ENCODE assay signal across 29 cellular contexts in the genomic region with DNA sequence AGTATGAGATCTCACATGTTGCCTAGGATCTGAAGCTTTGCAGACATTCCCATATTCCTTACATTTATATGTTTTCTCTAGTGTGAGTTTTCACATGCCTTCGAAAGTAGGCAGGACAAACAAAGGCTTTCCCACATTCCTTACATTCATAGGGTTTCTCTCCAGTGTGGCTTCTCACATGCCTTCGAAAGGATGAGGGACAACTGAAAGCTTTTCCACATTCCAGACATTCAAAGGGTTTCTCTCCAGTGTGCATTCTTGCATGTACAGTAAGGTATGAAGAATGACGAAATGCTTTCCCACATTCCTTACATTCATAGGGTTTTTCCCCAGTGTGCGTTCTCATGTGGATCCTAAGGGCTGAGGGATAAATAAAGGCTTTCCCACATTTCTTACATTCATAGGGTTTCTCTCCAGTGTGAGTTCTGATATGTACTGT. TPM values are rescaled to one million over a fixed set of nuclear protein-coding genes. Genes with fewer than 3 reads are reported as not detected.
DNase-seq lines count a peak whose midpoint lies in the region; ATAC-seq and TF ChIP-seq lines count a peak whose summit lies in the region.
"Had no signal": no experiment of that assay in that cellular context is flagged by ENCODE, and none has a peak within 500 bp of the region (broad histone marks: within the 10 kb centered on the region; RNA-seq: fewer than 3 reads in every experiment).

No MANE protein-coding gene starts in this region.

- TF ChIP-seq CTCF in mammary epithelial cell (conservative IDR thresholded peaks at IDR 0.05 in 1 of 2, IDR thresholded peaks at IDR 0.05 in 1 of 2; ENCODE audit: extremely low read depth in 1 of 2, insufficient read depth in 1 of 2, low read depth in 1 of 2, low read length in 2 of 2) (no peak), breast epithelium (IDR thresholded peaks at IDR 0.05) (no peak), thoracic aorta (IDR thresholded peaks at IDR 0.05) (no peak)

- no peaks in the 10 kb centered on the region for H3K4me1 ChIP-seq in mammary epithelial cell (ENCODE audit: insufficient read depth, low read length)
- no peaks in the 10 kb centered on the region for H3K4me1 ChIP-seq in breast epithelium
- H3K4me1 ChIP-seq in iPS-20b (ENCODE audit: insufficient read depth, low read length): no peaks in the 10 kb centered on the region
- H3K4me1 ChIP-seq in thoracic aorta (ENCODE audit: control insufficient read depth in 1 of 2, low read depth in 2 of 2): no peaks in the 10 kb centered on the region
- H3K4me1 ChIP-seq: foreskin keratinocyte, HAP-1, left ventricle myocardium inferior, sigmoid colon had no signal

- no peak for DNase-seq in mammary epithelial cell
- DNase-seq in breast epithelium (ENCODE audit: low spot score in 2 of 2): no peak
- DNase-seq in amniotic epithelial cell (ENCODE audit: low read depth): peak; percentile 20
- DNase-seq in thoracic aorta (ENCODE audit: low spot score): no peak
- DNase-seq in GM03348 (ENCODE audit: low spot score): no peak
- DNase-seq: activated CD4-positive, alpha-beta T cell treated with anti-CD3 and anti-CD28 coated beads, Interleukin-2, amount 50 U/mL, for 48 hours; activated CD8-positive, alpha-beta memory T cell treated with anti-CD3 and anti-CD28 coated beads, Interleukin-2, amount 50 U/mL, for 48 hours; AML-193; effector CD8-positive, alpha-beta T cell; foreskin keratinocyte; immature natural killer cell; left ventricle myocardium inferior; MG63; NCI-H2081; NCI-H345; NCI-H774; posterior cingulate gyrus; sigmoid colon had no signal

- in situ Hi-C loops in mammary epithelial cell (cut with MboI; ENCODE audit: low sequenced_read_pairs in 2 of 2): no loop called here

- TF ChIP-seq POLR2A in breast epithelium (IDR thresholded peaks at IDR 0.05): no peak

- no peaks in the 10 kb centered on the region for H3K27me3 ChIP-seq in mammary epithelial cell (ENCODE audit: insufficient read depth, low read length)
- no peaks in the 10 kb centered on the region for H3K27me3 ChIP-seq in breast epithelium
- no peaks in the 10 kb centered on the region for H3K27me3 ChIP-seq in iPS-20b (ENCODE audit: insufficient read depth, low read length)
- no peaks in the 10 kb centered on the region for H3K27me3 ChIP-seq in thoracic aorta (replicated peaks; ENCODE audit: insufficient read depth)
- H3K27me3 ChIP-seq: foreskin keratinocyte, MG63, sigmoid colon had no signal

- BruUV-seq in mammary epithelial cell (replicated peaks; lab: Mats Ljungman, UMichigan): TSS peak; percentile 9

- CTCF ChIA-PET in mammary epithelial cell (lab: Charles Lee; ENCODE audit: low non-redundant PET): no interaction called here

- WGBS in mammary epithelial cell (ENCODE audit: low coverage, missing lambda C conversion rate): 100% methylated on average over 4 of the region's 4 CpGs

- H4K20me1 ChIP-seq in mammary epithelial cell (ENCODE audit: insufficient read depth, low read length): no peaks in the 10 kb centered on the region

- intact Hi-C loops in mammary epithelial cell (cut with micrococcal nuclease) (no loop called here), breast epithelium (cut with DNase I; ENCODE audit: low total_unique reads) (no loop called here)

- H2AFZ ChIP-seq in mammary epithelial cell (ENCODE audit: low read depth, low read length): no peak overlapping the region

- H3K9me3 ChIP-seq in mammary epithelial cell (replicated peaks; ENCODE audit: insufficient read depth, low read length) (peaks cover 71% of the 10 kb centered on the region), breast epithelium (peaks cover 86 to 99% of the 10 kb centered on the region in 2 donors), iPS-20b (ENCODE audit: insufficient read depth, low read depth, low read length) (peaks cover 96% of the 10 kb centered on the region), thoracic aorta (peaks cover 99% of the 10 kb centered on the region)

- H3K36me3 ChIP-seq in mammary epithelial cell (ENCODE audit: insufficient read depth, low read length): peaks cover 23% of the 10 kb centered on the region
- H3K36me3 ChIP-seq in breast epithelium: peaks cover 43% of the 10 kb centered on the region
- peaks cover 41% of the 10 kb centered on the region for H3K36me3 ChIP-seq in iPS-20b (ENCODE audit: insufficient read depth, low read depth, low read length)
- H3K36me3 ChIP-seq in thoracic aorta: peaks cover 79% of the 10 kb centered on the region

- H3K9ac ChIP-seq in mammary epithelial cell (ENCODE audit: insufficient read depth, low read length): no peak overlapping the region
- H3K9ac ChIP-seq in iPS-20b (ENCODE audit: low read depth, low read length): no peak overlapping the region

- H3K27ac ChIP-seq in mammary epithelial cell (ENCODE audit: insufficient read depth, low read depth, low read length) (no peak overlapping the region), breast epithelium (no peak overlapping the region), iPS-20b (ENCODE audit: low read length) (no peak overlapping the region), thoracic aorta (no peak overlapping the region)
- H3K27ac ChIP-seq: 22Rv1, foreskin keratinocyte, left ventricle myocardium inferior, sigmoid colon had no signal

- dilution Hi-C loops in mammary epithelial cell (cut with HindIII; ENCODE audit: low sequenced_read_pairs): no loop called here

- no peak for ATAC-seq in thoracic aorta (ENCODE audit: insufficient number of reproducible peaks, low FRiP score, low read depth)
- ATAC-seq in GM18861 (IDR thresholded peaks at IDR 0.05; ENCODE audit: unreplicated experiment): no peak
- no peak for ATAC-seq in HG02623 (IDR thresholded peaks at IDR 0.05; ENCODE audit: unreplicated experiment)
- ATAC-seq: activated naive CD4-positive, alpha-beta T cell treated with anti-CD3 and anti-CD28 coated beads, Interleukin-2, amount 50 U/mL, for 72 hours; activated T-helper 17 cell treated with anti-CD3 and anti-CD28 coated beads, Interleukin-2, amount 50 U/mL, for 72 hours; foreskin keratinocyte; WTC11 had no signal

- peaks cover 23% of the 10 kb centered on the region for H3K79me2 ChIP-seq in mammary epithelial cell (ENCODE audit: insufficient read depth, low read length)

- H3K4me3 ChIP-seq in mammary epithelial cell (replicated peaks in 1 of 3; ENCODE audit: insufficient read depth in 1 of 3, low read depth in 2 of 3, low read length in 3 of 3): no peak overlapping the region
- H3K4me3 ChIP-seq in breast epithelium: no peak overlapping the region
- H3K4me3 ChIP-seq in iPS-20b (ENCODE audit: low read length): peak overlapping the region; percentile 2; the same call in 1 of the 2 replicates
- peak overlapping the region; percentile 37 for H3K4me3 ChIP-seq in thoracic aorta
- H3K4me3 ChIP-seq: HAP-1, left ventricle myocardium inferior, MG63, sigmoid colon had no signal

- no peak overlapping the region for H3K4me2 ChIP-seq in mammary epithelial cell (ENCODE audit: insufficient read depth, low read depth, low read length)

RNA-seq across cellular contexts. Expression of a gene that starts 14.2 kb away (rescaled TPM):
- total RNA-seq in mammary epithelial cell: 10 to 100 TPM; 11.6 to 69.2 TPM
- 2.8 TPM for polyA plus RNA-seq in mammary epithelial cell
- polyA minus RNA-seq in mammary epithelial cell: 10.1 TPM
- total RNA-seq in breast epithelium: 10 to 100 TPM; 10.1 to 27.4 (median 16.1) TPM
- 10 to 100 TPM; 11.6 to 33.6 TPM for total RNA-seq in thoracic aorta

RNA-seq across cellular contexts. Expression of a gene that starts 28.5 kb away (rescaled TPM):
- total RNA-seq in mammary epithelial cell: 10 to 100 TPM in 1 of 2 donors, 1 to 10 TPM in 1; 7.6 to 12.8 TPM
- polyA plus RNA-seq in mammary epithelial cell: 5.2 TPM
- polyA minus RNA-seq in mammary epithelial cell: 2.5 TPM
- 10 to 100 TPM; 18.4 to 39.1 (median 23.4) TPM for total RNA-seq in breast epithelium
- total RNA-seq in thoracic aorta: 10 to 100 TPM; 22.7 to 26.5 TPM

RNA-seq across cellular contexts. Expression of a gene that starts 44.7 kb away (rescaled TPM):
- total RNA-seq in mammary epithelial cell (not detected), breast epithelium (not detected), thoracic aorta (not detected)
- polyA plus RNA-seq in mammary epithelial cell: not detected
- polyA minus RNA-seq in mammary epithelial cell: not detected
- total RNA-seq: activated naive CD4-positive, alpha-beta T cell treated with anti-CD3 and anti-CD28 coated beads, Interleukin-2, amount 50 U/mL, for 72 hours; activated T-helper 17 cell treated with anti-CD3 and anti-CD28 coated beads, Interleukin-2, amount 50 U/mL, for 72 hours; chondrocyte; foreskin keratinocyte; left ventricle myocardium inferior; neural crest cell; sigmoid colon; WTC11 had no signal
- polyA plus RNA-seq: esophagus, foreskin keratinocyte, immature natural killer cell, sigmoid colon had no signal

Comparison
In these comparisons a context has a peak if more than half of its experiments do, and no peak if none do; other contexts are left out.
1. H3K4me3 ChIP-seq: peak in iPS-20b (single experiment) and thoracic aorta (single experiment); none in mammary epithelial cell (0 of 3) and breast epithelium (0 of 3).